14 cellular contexts compared by ENCODE assay signal in the genomic region with DNA sequence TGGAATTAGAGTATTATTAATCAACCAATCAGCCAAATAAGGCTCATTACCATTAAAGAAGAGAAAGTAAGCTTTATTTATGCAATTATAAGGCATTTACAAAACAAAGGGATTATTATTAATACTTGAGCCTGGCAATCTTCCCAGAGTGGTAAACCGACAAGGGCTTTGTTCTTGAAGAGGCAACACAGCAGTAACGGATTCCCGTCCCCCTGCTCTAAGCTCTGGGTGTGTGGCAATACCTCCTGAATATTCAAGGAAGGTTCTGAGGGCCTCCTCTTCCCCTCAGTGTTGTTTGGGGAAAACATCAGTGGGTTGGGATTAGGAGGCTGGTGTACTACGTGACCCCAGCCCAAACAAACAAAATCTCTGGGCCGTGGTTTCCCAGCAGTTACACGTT.
"Had no signal": no experiment of that assay in that cellular context is flagged by ENCODE, and none has a peak within 500 bp of the region (broad histone marks: within the 10 kb centered on the region; RNA-seq: fewer than 3 reads in every experiment).

No MANE protein-coding gene starts in this region.

- H3K27ac ChIP-seq: gastroesophageal sphincter, heart right ventricle, lower lobe of right lung had no signal

- ATAC-seq: activated CD4-positive, CD25-positive, alpha-beta regulatory T cell treated with anti-CD3 and anti-CD28 coated beads, Interleukin-2, amount 50 U/mL, for 24 hours; effector memory CD8-positive, alpha-beta T cell; gastroesophageal sphincter; heart right ventricle; left colon; lower lobe of right lung; stimulated activated naive CD8-positive, alpha-beta T cell treated with anti-CD3 and anti-CD28 coated beads, Interleukin-15, amount 100 ng/mL, for 72 hours had no signal

- DNase-seq: activated CD4-positive, alpha-beta T cell treated with anti-CD3 and anti-CD28 coated beads, Interleukin-2, amount 50 U/mL, for 1 hour; activated CD8-positive, alpha-beta memory T cell treated with anti-CD3 and anti-CD28 coated beads for 24 hours; activated naive CD8-positive, alpha-beta T cell treated with anti-CD3 and anti-CD28 coated beads, Interleukin-2, amount 10 ng/mL, durations not matched to agents 7 days and 5 days; dermis blood vessel endothelial cell; effector memory CD8-positive, alpha-beta T cell; heart right ventricle; left colon; lower lobe of right lung; posterior cingulate gyrus; retina; small intestine; stimulated activated naive CD8-positive, alpha-beta T cell treated with anti-CD3 and anti-CD28 coated beads, Interleukin-15, amount 100 ng/mL, for 72 hours had no signal

- H3K4me1 ChIP-seq: gastroesophageal sphincter, lower lobe of right lung had no signal

- H3K27me3 ChIP-seq: gastroesophageal sphincter, heart right ventricle had no signal

- H3K9me3 ChIP-seq: gastroesophageal sphincter, heart right ventricle, lower lobe of right lung had no signal

- H3K4me3 ChIP-seq: gastroesophageal sphincter, heart right ventricle, lower lobe of right lung had no signal

- H3K36me3 ChIP-seq: gastroesophageal sphincter, heart right ventricle, lower lobe of right lung had no signal
